ENCODE assay signal across 31 cellular contexts in the genomic region with DNA sequence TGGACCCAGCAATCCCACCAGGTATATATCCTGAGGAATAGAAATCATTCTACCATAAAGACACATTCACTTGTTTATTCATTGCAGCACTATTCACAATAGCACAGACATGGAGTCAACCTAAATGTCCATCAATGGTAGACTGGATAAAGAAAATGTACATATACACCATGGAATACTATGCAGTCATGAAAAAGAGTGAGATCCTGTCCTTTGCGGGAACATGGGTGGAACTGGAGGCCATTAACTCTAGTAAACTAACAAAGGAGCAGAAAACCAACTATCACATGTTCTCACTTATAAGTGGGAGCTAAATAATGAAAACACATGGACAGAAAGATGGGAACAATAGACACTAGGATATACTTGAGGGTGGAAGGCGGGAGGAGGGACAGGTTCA. TPM values are rescaled to one million over a fixed set of nuclear protein-coding genes. Genes with fewer than 3 reads are reported as not detected.
DNase-seq lines count a peak whose midpoint lies in the region; ATAC-seq, FAIRE-seq and TF ChIP-seq lines count a peak whose summit lies in the region.
"Had no signal": no experiment of that assay in that cellular context is flagged by ENCODE, and none has a peak within 500 bp of the region (broad histone marks: within the 10 kb centered on the region; RNA-seq: fewer than 3 reads in every experiment).

No MANE protein-coding gene starts in this region.

- peak; percentile 7 for ATAC-seq in GM18909 (IDR thresholded peaks at IDR 0.05; ENCODE audit: poor library complexity, unreplicated experiment)
- ATAC-seq in left lobe of liver, result no peak
- ATAC-seq: activated CD8-positive, alpha-beta memory T cell treated with anti-CD3 and anti-CD28 coated beads, Interleukin-2, amount 10 ng/mL, durations not matched to agents 7 days and 5 days; activated naive CD8-positive, alpha-beta T cell treated with anti-CD3 and anti-CD28 coated beads, Interleukin-2, amount 50 U/mL, for 24 hours; effector memory CD8-positive, alpha-beta T cell; esophagus mucosa; left lung; right cardiac atrium had no signal

- no peak overlapping the region for H3K4me3 ChIP-seq in astrocyte (ENCODE audit: insufficient read depth, low read depth, low read length)
- H3K4me3 ChIP-seq: left lung, MG63, tibial nerve had no signal

- H3K9me3 Mint-ChIP-seq in HFFc6, result peaks cover 6% of the 10 kb centered on the region
- H3K9me3 Mint-ChIP-seq in astrocyte (ENCODE audit: unreplicated experiment), result peaks cover 6% of the 10 kb centered on the region
- peaks cover 9% of the 10 kb centered on the region for H3K9me3 Mint-ChIP-seq in activated naive CD8-positive, alpha-beta T cell treated with anti-CD3 and anti-CD28 coated beads for 36 hours
- H3K9me3 Mint-ChIP-seq in endothelial cell (ENCODE audit: unreplicated experiment), result no peaks in the 10 kb centered on the region

- peak overlapping the region; percentile 27 for H3K4me3 Mint-ChIP-seq in HFFc6
- no peak overlapping the region for H3K4me3 Mint-ChIP-seq in astrocyte (ENCODE audit: unreplicated experiment)
- H3K4me3 Mint-ChIP-seq in activated naive CD8-positive, alpha-beta T cell treated with anti-CD3 and anti-CD28 coated beads for 36 hours, result no peak overlapping the region
- H3K4me3 Mint-ChIP-seq in endothelial cell (ENCODE audit: unreplicated experiment), result no peak overlapping the region
- H3K4me3 Mint-ChIP-seq: activated B cell treated with CpG ODN at 0.5 μM for 24 hours; activated CD8-positive, alpha-beta memory T cell treated with anti-CD3 and anti-CD28 coated beads, Interleukin-2, amount 10 ng/mL, durations not matched to agents 7 days and 5 days; activated naive CD8-positive, alpha-beta T cell treated with anti-CD3 and anti-CD28 coated beads, Interleukin-2, amount 50 U/mL, for 24 hours; effector memory CD8-positive, alpha-beta T cell had no signal

- H3K27me3 Mint-ChIP-seq in HFFc6 (ENCODE audit: insufficient read depth) (no peaks in the 10 kb centered on the region), astrocyte (ENCODE audit: low read depth, unreplicated experiment) (no peaks in the 10 kb centered on the region), endothelial cell (ENCODE audit: unreplicated experiment) (no peaks in the 10 kb centered on the region)
- no peaks in the 10 kb centered on the region for H3K27me3 Mint-ChIP-seq in activated naive CD8-positive, alpha-beta T cell treated with anti-CD3 and anti-CD28 coated beads for 36 hours
- H3K27me3 Mint-ChIP-seq: activated B cell treated with CpG ODN at 0.5 μM for 24 hours; activated CD8-positive, alpha-beta memory T cell treated with anti-CD3 and anti-CD28 coated beads, Interleukin-2, amount 10 ng/mL, durations not matched to agents 7 days and 5 days; activated naive CD8-positive, alpha-beta T cell treated with anti-CD3 and anti-CD28 coated beads, Interleukin-2, amount 50 U/mL, for 24 hours; effector memory CD8-positive, alpha-beta T cell had no signal

- H3K4me1 Mint-ChIP-seq in HFFc6 (ENCODE audit: low read depth), result peaks cover 41% of the 10 kb centered on the region
- H3K4me1 Mint-ChIP-seq in astrocyte (ENCODE audit: low read depth, unreplicated experiment), result peaks cover 22% of the 10 kb centered on the region
- peaks cover 9% of the 10 kb centered on the region for H3K4me1 Mint-ChIP-seq in activated naive CD8-positive, alpha-beta T cell treated with anti-CD3 and anti-CD28 coated beads for 36 hours
- peaks cover 9% of the 10 kb centered on the region for H3K4me1 Mint-ChIP-seq in endothelial cell (ENCODE audit: unreplicated experiment)
- H3K4me1 Mint-ChIP-seq: activated B cell treated with CpG ODN at 0.5 μM for 24 hours had no signal

- TF ChIP-seq CTCF in HFFc6 (IDR thresholded peaks at IDR 0.05), result no peak
- TF ChIP-seq CTCF in astrocyte (IDR thresholded peaks at IDR 0.05; ENCODE audit: insufficient read depth, low read depth, low read length), result no peak
- no peak for TF ChIP-seq CTCF in endothelial cell (IDR thresholded peaks at IDR 0.05; ENCODE audit: unreplicated experiment)

- H3K36me3 Mint-ChIP-seq in HFFc6 (ENCODE audit: low read depth) (peaks cover 11% of the 10 kb centered on the region), astrocyte (ENCODE audit: low read depth, unreplicated experiment) (peaks cover 6% of the 10 kb centered on the region), endothelial cell (ENCODE audit: low read depth, unreplicated experiment) (peaks cover 8% of the 10 kb centered on the region)
- H3K36me3 Mint-ChIP-seq in activated naive CD8-positive, alpha-beta T cell treated with anti-CD3 and anti-CD28 coated beads for 36 hours, result peaks cover 18% of the 10 kb centered on the region

- H3K9me3 ChIP-seq in astrocyte (ENCODE audit: insufficient read depth, low read depth, low read length), result no peaks in the 10 kb centered on the region
- H3K9me3 ChIP-seq: SK-N-SH had no signal

- H3K4me2 ChIP-seq in astrocyte (ENCODE audit: low read length), result peak overlapping the region; percentile 57
- H3K4me2 ChIP-seq: SK-N-SH had no signal

- peaks cover 9% of the 10 kb centered on the region for H3K4me1 ChIP-seq in astrocyte (ENCODE audit: insufficient read depth, low read length)
- H3K4me1 ChIP-seq: left lung had no signal

- no peaks in the 10 kb centered on the region for H3K27me3 ChIP-seq in astrocyte (ENCODE audit: insufficient read depth, low read length)
- H3K27me3 ChIP-seq: left lung, MG63, tibial nerve had no signal

- no peak for FAIRE-seq in astrocyte (lab: Jason Lieb, UNC)
- FAIRE-seq: GM12892, HTR-8/SVneo had no signal

- H3K79me2 ChIP-seq in astrocyte (ENCODE audit: insufficient read depth, low read length), result no peaks in the 10 kb centered on the region

- peak overlapping the region; percentile 77 for H3K27ac Mint-ChIP-seq in HFFc6
- H3K27ac Mint-ChIP-seq in astrocyte (ENCODE audit: unreplicated experiment), result peak overlapping the region; percentile 81
- H3K27ac Mint-ChIP-seq in activated naive CD8-positive, alpha-beta T cell treated with anti-CD3 and anti-CD28 coated beads for 36 hours, result no peak overlapping the region
- H3K27ac Mint-ChIP-seq in endothelial cell (ENCODE audit: unreplicated experiment), result no peak overlapping the region
- H3K27ac Mint-ChIP-seq: activated B cell treated with CpG ODN at 0.5 μM for 24 hours; activated CD8-positive, alpha-beta memory T cell treated with anti-CD3 and anti-CD28 coated beads, Interleukin-2, amount 10 ng/mL, durations not matched to agents 7 days and 5 days; activated naive CD8-positive, alpha-beta T cell treated with anti-CD3 and anti-CD28 coated beads, Interleukin-2, amount 50 U/mL, for 24 hours had no signal

- H3K27ac ChIP-seq in astrocyte (ENCODE audit: low read depth, low read length), result peak overlapping the region; percentile 32
- H3K27ac ChIP-seq: left lung, tibial nerve had no signal

- no peak overlapping the region for H2AFZ ChIP-seq in astrocyte (ENCODE audit: low read depth, low read length)

- no peaks in the 10 kb centered on the region for H4K20me1 ChIP-seq in astrocyte (ENCODE audit: insufficient read depth, low read length)

- no peak overlapping the region for H3K9ac ChIP-seq in astrocyte (ENCODE audit: low read length)
- H3K9ac ChIP-seq: SK-N-SH had no signal

- DNase-seq in HFFc6, result no peak
- DNase-seq in astrocyte (ENCODE audit: low read depth), result no peak
- DNase-seq in left lobe of liver (ENCODE audit: low spot score), result no peak
- no peak for DNase-seq in activated CD4-positive, CD25-positive, alpha-beta regulatory T cell treated with anti-CD3 and anti-CD28 coated beads, Interleukin-2, amount 50 U/mL, for 72 hours
- DNase-seq in activated naive CD8-positive, alpha-beta T cell treated with anti-CD3 and anti-CD28 coated beads for 36 hours, result no peak
- DNase-seq in endothelial cell (ENCODE audit: low spot score), result no peak
- DNase-seq: activated B cell treated with CpG ODN at 0.5 μM for 24 hours; activated CD4-positive, alpha-beta T cell treated with anti-CD3 and anti-CD28 coated beads, Interleukin-2, amount 50 U/mL, for 1 hour; activated CD8-positive, alpha-beta memory T cell treated with anti-CD3 and anti-CD28 coated beads, Interleukin-2, amount 10 ng/mL, durations not matched to agents 7 days and 5 days; activated gamma-delta T cell treated with Interleukin-2 at 50 U/mL for 16 hours; activated naive CD8-positive, alpha-beta T cell treated with anti-CD3 and anti-CD28 coated beads, Interleukin-2, amount 50 U/mL, for 24 hours; activated T-cell treated with anti-CD3 and anti-CD28 coated beads, Interleukin-2, amount 50 U/mL, for 48 hours; C1 segment of cervical spinal cord; central memory CD4-positive, alpha-beta T cell; COR-L47; cortex of kidney; effector memory CD8-positive, alpha-beta T cell; KG1; left lung; MG63; NCI-H2029; NCI-H524 treated with DMSO at 0.1 percent for 48 hours; right cardiac atrium; SK-N-SH; stimulated activated CD4-positive, alpha-beta T cell treated with anti-CD3 and anti-CD28 coated beads, Interleukin-12 subunit alpha, Interleukin-12 subunit beta, amount 100 ng/mL, for 4 hours; stimulated activated CD4-positive, alpha-beta T cell treated with anti-CD3 and anti-CD28 coated beads, Interleukin-4, amount 100 ng/mL, for 24 hours had no signal

- no peaks in the 10 kb centered on the region for H3K36me3 ChIP-seq in astrocyte (ENCODE audit: insufficient read depth, low read length)
- H3K36me3 ChIP-seq: left lung, MG63 had no signal

RNA-seq across cellular contexts. Expression of a gene that starts 36.1 kb away (rescaled TPM):
- 10 to 100 TPM; 29.8 to 41.0 (median 36.7) TPM for total RNA-seq in HFFc6 (2021; fragmentation: NEBNext Ultra II Directional; extraction: Animal tissue kit (Norgen Biotek cat#: 25700))
- 60.7 and 64.9 TPM in 2 replicates for total RNA-seq in astrocyte
- total RNA-seq in left lobe of liver, result 16.6 TPM
- 10 to 100 TPM; 43.2 to 49.7 TPM for total RNA-seq in activated naive CD8-positive, alpha-beta T cell treated with anti-CD3 and anti-CD28 coated beads for 36 hours
- 19.7 TPM for total RNA-seq in endothelial cell (ENCODE audit: unreplicated experiment)

Comparison
In these comparisons a context has a peak if more than half of its experiments do, and no peak if none do; other contexts are left out.
1. H3K27ac Mint-ChIP-seq: peak in HFFc6 (single experiment) and astrocyte (single experiment); none in activated naive CD8-positive, alpha-beta T cell treated with anti-CD3 and anti-CD28 coated beads for 36 hours (single experiment) and endothelial cell (single experiment).